ENCODE assay signal across 1 cellular context in the genomic region with DNA sequence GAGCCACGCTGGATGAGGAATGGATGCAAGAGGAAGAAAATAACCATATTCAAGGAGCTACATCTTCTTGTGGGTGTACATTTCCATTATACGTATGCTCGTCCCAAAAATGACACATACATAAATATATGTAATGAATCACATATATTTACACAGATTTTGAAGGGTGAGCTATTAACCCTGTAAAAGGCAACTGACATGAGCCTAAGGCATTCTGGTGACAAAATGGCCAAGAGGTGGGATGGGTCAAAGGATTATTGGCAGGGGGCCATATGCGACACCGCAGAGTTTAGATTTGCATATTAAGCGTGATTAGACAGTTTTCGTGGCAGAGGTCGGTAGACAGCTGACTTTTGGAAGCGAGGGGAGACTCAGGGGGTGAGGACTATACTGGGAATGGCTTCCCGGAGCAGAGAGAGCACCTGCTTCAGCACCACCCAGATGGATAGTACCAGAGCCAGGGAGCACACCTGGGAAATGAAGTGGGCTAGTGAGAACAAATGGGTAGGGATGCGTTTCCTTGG.
TF ChIP-seq lines count a peak whose summit lies in the region.

No MANE protein-coding gene starts in this region.

TF ChIP-seq in HCT116, 20 proteins besides CTCF, POLR2A, EP300 and RAD21 (continued from another document):
- TF ChIP-seq POLR2AphosphoS5 (IDR thresholded peaks at IDR 0.05; ENCODE audit: low read depth, low read length): no peak
- TF ChIP-seq TCF7L2 (IDR thresholded peaks at IDR 0.05; ENCODE audit: borderline replicate concordance, extremely low read depth, insufficient read depth, insufficient read length): no peak
- TF ChIP-seq SRF (IDR thresholded peaks at IDR 0.05; ENCODE audit: low read depth): no peak
